In genomic region chr11:68903288-68903630, GRCh38 we compare ENCODE assay signal across 8 cellular contexts. TPM values are rescaled to one million over a fixed set of nuclear protein-coding genes. Genes with fewer than 3 reads are reported as not detected.
DNase-seq lines count a peak whose midpoint lies in the region; ATAC-seq and TF ChIP-seq lines count a peak whose summit lies in the region.

No MANE protein-coding gene starts in this region.

- H3K4me3 Mint-ChIP-seq in activated naive CD4-positive, alpha-beta T cell treated with anti-CD3 and anti-CD28 coated beads, Interleukin-2, amount 10 ng/mL, durations not matched to agents 7 days and 5 days, result peak overlapping the region; percentile 96

- intact Hi-C loops in gastrocnemius medialis (cut with DNase I; ENCODE audit: low total_unique reads), result loop anchor here (1.0 to 10.0 kb wide), 4 partner anchors 61 to 688 kb away; partner anchors contain the start of genes CPT1A and KMT5B

- H3K4me1 Mint-ChIP-seq in activated naive CD4-positive, alpha-beta T cell treated with anti-CD3 and anti-CD28 coated beads, Interleukin-2, amount 10 ng/mL, durations not matched to agents 7 days and 5 days, result peaks cover 47% of the 10 kb centered on the region

- H3K4me1 ChIP-seq in SJCRH30, result 0 out of 2 replicates have a peak, but pooled peaks cover 6% of the 10 kb centered on the region
- H3K4me1 ChIP-seq in fibroblast of lung (ENCODE audit: control insufficient read depth, extremely low read depth, insufficient read depth, low read length), result peaks cover 3% of the 10 kb centered on the region
- H3K4me1 ChIP-seq in gastrocnemius medialis, result peaks cover 17 to 28% of the 10 kb centered on the region in 2 donors

- H3K27me3 Mint-ChIP-seq in activated naive CD4-positive, alpha-beta T cell treated with anti-CD3 and anti-CD28 coated beads, Interleukin-2, amount 10 ng/mL, durations not matched to agents 7 days and 5 days, result no peaks in the 10 kb centered on the region

- H3K9ac ChIP-seq in fibroblast of lung (ENCODE audit: insufficient read depth, low read length), result peak overlapping the region; percentile 84

- no peak for TF ChIP-seq POLR2A in gastrocnemius medialis (IDR thresholded peaks at IDR 0.05)

- peaks cover 52% of the 10 kb centered on the region for H3K79me2 ChIP-seq in fibroblast of lung (ENCODE audit: control insufficient read depth, insufficient read depth, low read length)

- H3K27me3 ChIP-seq in SJCRH30, result no peaks in the 10 kb centered on the region
- H3K27me3 ChIP-seq in fibroblast of lung (ENCODE audit: control insufficient read depth, insufficient read depth, low read length), result no peaks in the 10 kb centered on the region
- H3K27me3 ChIP-seq in gastrocnemius medialis, result no peaks in the 10 kb centered on the region

- peak overlapping the region; percentile 92 for H3K4me2 ChIP-seq in fibroblast of lung (ENCODE audit: extremely low read depth, insufficient read depth, low read length)

- peak overlapping the region; percentile 99 for H3K4me3 ChIP-seq in SJCRH30
- peak overlapping the region; percentile 84 to 97 (median 96) for H3K4me3 ChIP-seq in fibroblast of lung (replicated peaks in 1 of 4; ENCODE audit: control extremely low read depth in 1 of 4, insufficient read depth in 1 of 4, low read depth in 3 of 4, low read length in 4 of 4)
- H3K4me3 ChIP-seq in gastrocnemius medialis, result peak overlapping the region; percentile 83 to 95 (median 88)

- in situ Hi-C loops in gastrocnemius medialis (cut with MboI; ENCODE audit: low sequenced_read_pairs in 4 of 4), result no loop called here

- CTCF ChIA-PET in activated naive CD4-positive, alpha-beta T cell treated with anti-CD3 and anti-CD28 coated beads, Interleukin-2, amount 10 ng/mL, durations not matched to agents 7 days and 5 days (lab: Charles Lee), result interaction anchor here (1.1 kb wide), 1 partner anchor 105 kb away, joined by 4 read pairs; no protein-coding TSS in a partner anchor

- H3K36me3 Mint-ChIP-seq in activated naive CD4-positive, alpha-beta T cell treated with anti-CD3 and anti-CD28 coated beads, Interleukin-2, amount 10 ng/mL, durations not matched to agents 7 days and 5 days, result peaks cover 19% of the 10 kb centered on the region

- ATAC-seq in gastrocnemius medialis (peak; percentile 15 to 17), HG03039 (IDR thresholded peaks at IDR 0.05; ENCODE audit: unreplicated experiment) (no peak), GM21723 (IDR thresholded peaks at IDR 0.05; ENCODE audit: unreplicated experiment) (no peak)

- peak overlapping the region; percentile 95 for H2AFZ ChIP-seq in fibroblast of lung (ENCODE audit: low read length)

- TF ChIP-seq CTCF in fibroblast of lung (conservative IDR thresholded peaks at IDR 0.05 in 1 of 2, IDR thresholded peaks at IDR 0.05 in 1 of 2; ENCODE audit: low read depth in 1 of 2, low read length in 2 of 2) (no peak), gastrocnemius medialis (IDR thresholded peaks at IDR 0.05 in 4 of 5, conservative IDR thresholded peaks at IDR 0.05 in 1 of 5) (no peak)

- H3K27ac Mint-ChIP-seq in activated naive CD4-positive, alpha-beta T cell treated with anti-CD3 and anti-CD28 coated beads, Interleukin-2, amount 10 ng/mL, durations not matched to agents 7 days and 5 days, result peak overlapping the region; percentile 91

- H3K36me3 ChIP-seq in SJCRH30, result peaks cover 4% of the 10 kb centered on the region; the same call in 1 of the 2 replicates
- H3K36me3 ChIP-seq in fibroblast of lung (ENCODE audit: control insufficient read depth, insufficient read depth, low read length), result peaks cover 2% of the 10 kb centered on the region
- peaks cover 0 to 25% of the 10 kb centered on the region in 2 donors for H3K36me3 ChIP-seq in gastrocnemius medialis

- peak; percentile 29 for DNase-seq in activated naive CD4-positive, alpha-beta T cell treated with anti-CD3 and anti-CD28 coated beads, Interleukin-2, amount 10 ng/mL, durations not matched to agents 7 days and 5 days
- no peak for DNase-seq in activated naive CD4-positive, alpha-beta T cell (lab: John Stamatoyannopoulos, UW)
- DNase-seq in SJCRH30 (no peak), fibroblast of lung (ENCODE audit: low read depth in 2 of 2) (peak in 1 of 2 donors; percentile 15), gastrocnemius medialis (no peak), NCI-H526 treated with DMSO at 0.1 percent for 48 hours (lab: John Stamatoyannopoulos, UW) (no peak)

- H3K27ac ChIP-seq in SJCRH30, result peak overlapping the region; percentile 73
- peak overlapping the region; percentile 76 for H3K27ac ChIP-seq in fibroblast of lung (ENCODE audit: insufficient read depth, low read length)
- peak overlapping the region; percentile 82 to 88 (median 88) for H3K27ac ChIP-seq in gastrocnemius medialis

- H3K9me3 ChIP-seq in SJCRH30 (replicated peaks) (no peaks in the 10 kb centered on the region; the same call in 1 of the 2 replicates), fibroblast of lung (ENCODE audit: control insufficient read depth, insufficient read depth, low read depth, low read length) (no peaks in the 10 kb centered on the region), gastrocnemius medialis (no peaks in the 10 kb centered on the region)

- H4K20me1 ChIP-seq in fibroblast of lung (ENCODE audit: control insufficient read depth, extremely low read depth, insufficient read depth, low read length), result no peaks in the 10 kb centered on the region

- H3K9me3 Mint-ChIP-seq in activated naive CD4-positive, alpha-beta T cell treated with anti-CD3 and anti-CD28 coated beads, Interleukin-2, amount 10 ng/mL, durations not matched to agents 7 days and 5 days, result no peaks in the 10 kb centered on the region

RNA-seq across cellular contexts. Expression of gene MRPL21, which starts 0.4 kb away (rescaled TPM):
- total RNA-seq in SJCRH30 (2014; rRNA removed; shearing (Covaris generic)), result 37.6 and 39.0 TPM in 2 replicates
- 40.1 and 59.9 TPM in 2 replicates for total RNA-seq in fibroblast of lung
- polyA plus RNA-seq in fibroblast of lung, result 31.6 and 72.4 TPM in 2 replicates
- polyA plus RNA-seq in fibroblast of lung (2012), result 58.3 and 95.5 TPM in 2 replicates
- polyA minus RNA-seq in fibroblast of lung (ENCODE audit: low replicate concordance), result 15.2 and 19.5 TPM in 2 replicates
- total RNA-seq in gastrocnemius medialis, result 10 to 100 TPM; 61.0 to 75.5 (median 64.6) TPM

RNA-seq across cellular contexts. Expression of gene IGHMBP2, which starts 0.4 kb away (rescaled TPM):
- total RNA-seq in SJCRH30 (2014; rRNA removed; shearing (Covaris generic)), result 8.7 and 11.1 TPM in 2 replicates
- total RNA-seq in fibroblast of lung, result 7.7 and 8.6 TPM in 2 replicates
- polyA plus RNA-seq in fibroblast of lung, result 5.2 and 6.9 TPM in 2 replicates
- 6.5 and 7.6 TPM in 2 replicates for polyA plus RNA-seq in fibroblast of lung (2012)
- polyA minus RNA-seq in fibroblast of lung (ENCODE audit: low replicate concordance), result 24.7 and 35.5 TPM in 2 replicates
- total RNA-seq in gastrocnemius medialis, result 10 to 100 TPM; 15.5 to 22.3 (median 18.1) TPM

Comparison
In these comparisons a context has a peak if more than half of its experiments do, and no peak if none do; other contexts are left out.
1. ATAC-seq: peak in gastrocnemius medialis (2 of 2); none in HG03039 (single experiment) and GM21723 (single experiment).
2. Peak in every context shown above with its lines, with median percentiles within 50 percentile points of each other: H3K27ac ChIP-seq and H3K4me3 ChIP-seq.